Comparison of ENCODE assay signal across 8 cellular contexts in genomic region chr19:18915639-18916038, GRCh38. TPM values are rescaled to one million over a fixed set of nuclear protein-coding genes. Genes with fewer than 3 reads are reported as not detected.
A peak's percentile ranks its signal among the peaks of the same experiment; 100 is the strongest.
DNase-seq lines count a peak whose midpoint lies in the region; ATAC-seq and TF ChIP-seq lines count a peak whose summit lies in the region.
"Had no signal": no experiment of that assay in that cellular context is flagged by ENCODE, and none has a peak within 500 bp of the region (broad histone marks: within the 10 kb centered on the region; RNA-seq: fewer than 3 reads in every experiment).

No MANE protein-coding gene starts in this region.

- H3K27ac Mint-ChIP-seq in IgD-negative memory B cell, result peak overlapping the region in 1 of 3 donors; percentile 36

- no peaks in the 10 kb centered on the region for H3K27me3 ChIP-seq in WERI-Rb-1 (ENCODE audit: insufficient read depth, low read depth, severe bottlenecking)

- no peak overlapping the region for H3K27ac ChIP-seq in WERI-Rb-1
- H3K27ac ChIP-seq: skin epidermis had no signal

- H3K4me3 ChIP-seq in WERI-Rb-1 (ENCODE audit: low read depth, low read length) (no peak overlapping the region), fibroblast of pulmonary artery (replicated peaks; ENCODE audit: low read depth, low read length) (no peak overlapping the region), retinal pigment epithelial cell (ENCODE audit: low read length) (no peak overlapping the region)
- H3K4me3 ChIP-seq: skin epidermis had no signal

- peaks cover 5% of the 10 kb centered on the region for H3K36me3 Mint-ChIP-seq in IgD-negative memory B cell

- H3K9me3 Mint-ChIP-seq in IgD-negative memory B cell, result no peaks in the 10 kb centered on the region

- H3K9me3 ChIP-seq in WERI-Rb-1 (ENCODE audit: severe bottlenecking), result no peaks in the 10 kb centered on the region

- peak overlapping the region; percentile 8 to 86 (median 66) for H3K4me3 Mint-ChIP-seq in IgD-negative memory B cell

- peaks cover 28% of the 10 kb centered on the region for H3K36me3 ChIP-seq in WERI-Rb-1

- peak; percentile 64 for TF ChIP-seq CTCF in WERI-Rb-1 (IDR thresholded peaks at IDR 0.05; ENCODE audit: low read depth, low read length)
- peak; percentile 29 for TF ChIP-seq CTCF in fibroblast of pulmonary artery (IDR thresholded peaks at IDR 0.05; ENCODE audit: low read length, missing control alignments)
- peak; percentile 44 for TF ChIP-seq CTCF in retinal pigment epithelial cell (conservative IDR thresholded peaks at IDR 0.05; ENCODE audit: low read depth, low read length)

- H3K27me3 Mint-ChIP-seq in IgD-negative memory B cell, result no peaks in the 10 kb centered on the region

- DNase-seq in DMS114 treated with DMSO at 0.1 percent for 48 hours (lab: John Stamatoyannopoulos, UW; ENCODE audit: unreplicated experiment) (peak; percentile 35), WERI-Rb-1 (peak; percentile 58), fibroblast of pulmonary artery (ENCODE audit: low read depth) (peak; percentile 56), retinal pigment epithelial cell (ENCODE audit: low read depth) (no peak), ecto neural progenitor cell (ENCODE audit: low spot score) (no peak)

- peaks cover 4 to 33% (median 26%) of the 10 kb centered on the region in 3 donors for H3K4me1 Mint-ChIP-seq in IgD-negative memory B cell

- no peak for ATAC-seq in GM18517 (IDR thresholded peaks at IDR 0.05; ENCODE audit: unreplicated experiment)

RNA-seq across cellular contexts. Expression of gene COPE, which starts 3.5 kb away (rescaled TPM):
- polyA plus RNA-seq in IgD-negative memory B cell, result 295 TPM

RNA-seq across cellular contexts. Expression of gene DDX49, which starts 3.9 kb away (rescaled TPM):
- 30.2 TPM for polyA plus RNA-seq in IgD-negative memory B cell

RNA-seq across cellular contexts. Expression of gene CERS1, which starts 19.7 kb away (rescaled TPM):
- not detected for polyA plus RNA-seq in IgD-negative memory B cell

RNA-seq across cellular contexts. Expression of gene HOMER3, which starts 25.4 kb away (rescaled TPM):
- 25.2 TPM for polyA plus RNA-seq in IgD-negative memory B cell

Comparison
In these comparisons a context has a peak if more than half of its experiments do, and no peak if none do; other contexts are left out.
1. DNase-seq: peak in DMS114 treated with DMSO at 0.1 percent for 48 hours (single experiment), WERI-Rb-1 (single experiment) and fibroblast of pulmonary artery (single experiment); none in retinal pigment epithelial cell (single experiment) and ecto neural progenitor cell (single experiment).
2. Peak in every context shown above with its lines, with median percentiles within 50 percentile points of each other: CTCF ChIP-seq.